ENCODE assay signal across 1 cellular context in the genomic region with DNA sequence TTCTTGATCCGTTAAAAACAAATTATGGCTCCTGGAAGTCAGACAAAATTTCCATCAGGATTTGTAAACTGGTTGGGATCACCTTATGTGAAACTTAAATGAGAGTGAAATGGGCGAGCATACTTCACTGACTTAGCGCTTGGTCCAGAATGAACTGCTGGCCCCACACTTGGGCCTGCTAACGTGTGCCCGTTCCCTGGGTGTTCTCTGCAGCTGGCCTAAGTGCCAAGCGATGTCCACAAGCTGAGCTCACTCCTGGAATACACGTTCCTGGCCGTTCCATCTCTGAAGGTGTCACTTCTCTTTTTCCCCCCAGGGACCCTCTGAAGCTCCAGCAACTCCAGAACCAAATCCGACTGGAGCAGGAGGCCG.
TF ChIP-seq lines count a peak whose summit lies in the region.

No MANE protein-coding gene starts in this region.

TF ChIP-seq in GM23338, 12 proteins besides CTCF, POLR2A, EP300 and RAD21 (continued from another document):
- TF ChIP-seq, protein P1, sequence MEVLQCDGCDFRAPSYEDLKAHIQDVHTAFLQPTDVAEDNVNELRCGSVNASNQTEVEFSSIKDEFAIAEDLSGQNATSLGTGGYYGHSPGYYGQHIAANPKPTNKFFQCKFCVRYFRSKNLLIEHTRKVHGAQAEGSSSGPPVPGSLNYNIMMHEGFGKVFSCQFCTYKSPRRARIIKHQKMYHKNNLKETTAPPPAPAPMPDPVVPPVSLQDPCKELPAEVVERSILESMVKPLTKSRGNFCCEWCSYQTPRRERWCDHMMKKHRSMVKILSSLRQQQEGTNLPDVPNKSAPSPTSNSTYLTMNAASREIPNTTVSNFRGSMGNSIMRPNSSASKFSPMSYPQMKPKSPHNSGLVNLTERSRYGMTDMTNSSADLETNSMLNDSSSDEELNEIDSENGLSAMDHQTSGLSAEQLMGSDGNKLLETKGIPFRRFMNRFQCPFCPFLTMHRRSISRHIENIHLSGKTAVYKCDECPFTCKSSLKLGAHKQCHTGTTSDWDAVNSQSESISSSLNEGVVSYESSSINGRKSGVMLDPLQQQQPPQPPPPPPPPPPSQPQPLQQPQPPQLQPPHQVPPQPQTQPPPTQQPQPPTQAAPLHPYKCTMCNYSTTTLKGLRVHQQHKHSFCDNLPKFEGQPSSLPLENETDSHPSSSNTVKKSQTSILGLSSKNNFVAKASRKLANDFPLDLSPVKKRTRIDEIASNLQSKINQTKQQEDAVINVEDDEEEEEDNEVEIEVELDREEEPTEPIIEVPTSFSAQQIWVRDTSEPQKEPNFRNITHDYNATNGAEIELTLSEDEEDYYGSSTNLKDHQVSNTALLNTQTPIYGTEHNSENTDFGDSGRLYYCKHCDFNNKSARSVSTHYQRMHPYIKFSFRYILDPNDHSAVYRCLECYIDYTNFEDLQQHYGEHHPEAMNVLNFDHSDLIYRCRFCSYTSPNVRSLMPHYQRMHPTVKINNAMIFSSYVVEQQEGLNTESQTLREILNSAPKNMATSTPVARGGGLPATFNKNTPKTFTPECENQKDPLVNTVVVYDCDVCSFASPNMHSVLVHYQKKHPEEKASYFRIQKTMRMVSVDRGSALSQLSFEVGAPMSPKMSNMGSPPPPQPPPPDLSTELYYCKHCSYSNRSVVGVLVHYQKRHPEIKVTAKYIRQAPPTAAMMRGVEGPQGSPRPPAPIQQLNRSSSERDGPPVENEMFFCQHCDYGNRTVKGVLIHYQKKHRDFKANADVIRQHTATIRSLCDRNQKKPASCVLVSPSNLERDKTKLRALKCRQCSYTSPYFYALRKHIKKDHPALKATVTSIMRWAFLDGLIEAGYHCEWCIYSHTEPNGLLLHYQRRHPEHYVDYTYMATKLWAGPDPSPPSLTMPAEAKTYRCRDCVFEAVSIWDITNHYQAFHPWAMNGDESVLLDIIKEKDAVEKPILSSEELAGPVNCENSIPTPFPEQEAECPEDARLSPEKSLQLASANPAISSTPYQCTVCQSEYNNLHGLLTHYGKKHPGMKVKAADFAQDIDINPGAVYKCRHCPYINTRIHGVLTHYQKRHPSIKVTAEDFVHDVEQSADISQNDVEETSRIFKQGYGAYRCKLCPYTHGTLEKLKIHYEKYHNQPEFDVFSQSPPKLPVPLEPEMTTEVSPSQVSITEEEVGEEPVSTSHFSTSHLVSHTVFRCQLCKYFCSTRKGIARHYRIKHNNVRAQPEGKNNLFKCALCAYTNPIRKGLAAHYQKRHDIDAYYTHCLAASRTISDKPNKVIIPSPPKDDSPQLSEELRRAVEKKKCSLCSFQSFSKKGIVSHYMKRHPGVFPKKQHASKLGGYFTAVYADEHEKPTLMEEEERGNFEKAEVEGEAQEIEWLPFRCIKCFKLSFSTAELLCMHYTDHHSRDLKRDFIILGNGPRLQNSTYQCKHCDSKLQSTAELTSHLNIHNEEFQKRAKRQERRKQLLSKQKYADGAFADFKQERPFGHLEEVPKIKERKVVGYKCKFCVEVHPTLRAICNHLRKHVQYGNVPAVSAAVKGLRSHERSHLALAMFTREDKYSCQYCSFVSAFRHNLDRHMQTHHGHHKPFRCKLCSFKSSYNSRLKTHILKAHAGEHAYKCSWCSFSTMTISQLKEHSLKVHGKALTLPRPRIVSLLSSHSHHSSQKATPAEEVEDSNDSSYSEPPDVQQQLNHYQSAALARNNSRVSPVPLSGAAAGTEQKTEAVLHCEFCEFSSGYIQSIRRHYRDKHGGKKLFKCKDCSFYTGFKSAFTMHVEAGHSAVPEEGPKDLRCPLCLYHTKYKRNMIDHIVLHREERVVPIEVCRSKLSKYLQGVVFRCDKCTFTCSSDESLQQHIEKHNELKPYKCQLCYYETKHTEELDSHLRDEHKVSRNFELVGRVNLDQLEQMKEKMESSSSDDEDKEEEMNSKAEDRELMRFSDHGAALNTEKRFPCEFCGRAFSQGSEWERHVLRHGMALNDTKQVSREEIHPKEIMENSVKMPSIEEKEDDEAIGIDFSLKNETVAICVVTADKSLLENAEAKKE (CRISPR knock-in tag; IDR thresholded peaks at IDR 0.05), result no peak
- TF ChIP-seq, protein P2, sequence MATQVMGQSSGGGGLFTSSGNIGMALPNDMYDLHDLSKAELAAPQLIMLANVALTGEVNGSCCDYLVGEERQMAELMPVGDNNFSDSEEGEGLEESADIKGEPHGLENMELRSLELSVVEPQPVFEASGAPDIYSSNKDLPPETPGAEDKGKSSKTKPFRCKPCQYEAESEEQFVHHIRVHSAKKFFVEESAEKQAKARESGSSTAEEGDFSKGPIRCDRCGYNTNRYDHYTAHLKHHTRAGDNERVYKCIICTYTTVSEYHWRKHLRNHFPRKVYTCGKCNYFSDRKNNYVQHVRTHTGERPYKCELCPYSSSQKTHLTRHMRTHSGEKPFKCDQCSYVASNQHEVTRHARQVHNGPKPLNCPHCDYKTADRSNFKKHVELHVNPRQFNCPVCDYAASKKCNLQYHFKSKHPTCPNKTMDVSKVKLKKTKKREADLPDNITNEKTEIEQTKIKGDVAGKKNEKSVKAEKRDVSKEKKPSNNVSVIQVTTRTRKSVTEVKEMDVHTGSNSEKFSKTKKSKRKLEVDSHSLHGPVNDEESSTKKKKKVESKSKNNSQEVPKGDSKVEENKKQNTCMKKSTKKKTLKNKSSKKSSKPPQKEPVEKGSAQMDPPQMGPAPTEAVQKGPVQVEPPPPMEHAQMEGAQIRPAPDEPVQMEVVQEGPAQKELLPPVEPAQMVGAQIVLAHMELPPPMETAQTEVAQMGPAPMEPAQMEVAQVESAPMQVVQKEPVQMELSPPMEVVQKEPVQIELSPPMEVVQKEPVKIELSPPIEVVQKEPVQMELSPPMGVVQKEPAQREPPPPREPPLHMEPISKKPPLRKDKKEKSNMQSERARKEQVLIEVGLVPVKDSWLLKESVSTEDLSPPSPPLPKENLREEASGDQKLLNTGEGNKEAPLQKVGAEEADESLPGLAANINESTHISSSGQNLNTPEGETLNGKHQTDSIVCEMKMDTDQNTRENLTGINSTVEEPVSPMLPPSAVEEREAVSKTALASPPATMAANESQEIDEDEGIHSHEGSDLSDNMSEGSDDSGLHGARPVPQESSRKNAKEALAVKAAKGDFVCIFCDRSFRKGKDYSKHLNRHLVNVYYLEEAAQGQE (IDR thresholded peaks at IDR 0.05; ENCODE audit: unreplicated experiment), result no peak
- no peak for TF ChIP-seq ETS1 (IDR thresholded peaks at IDR 0.05)
- TF ChIP-seq POLR2AphosphoS5 (IDR thresholded peaks at IDR 0.05; ENCODE audit: low read depth), result no peak
TF ChIP-seq in GM23338: peak in this region for 0.
